In the genomic region with DNA sequence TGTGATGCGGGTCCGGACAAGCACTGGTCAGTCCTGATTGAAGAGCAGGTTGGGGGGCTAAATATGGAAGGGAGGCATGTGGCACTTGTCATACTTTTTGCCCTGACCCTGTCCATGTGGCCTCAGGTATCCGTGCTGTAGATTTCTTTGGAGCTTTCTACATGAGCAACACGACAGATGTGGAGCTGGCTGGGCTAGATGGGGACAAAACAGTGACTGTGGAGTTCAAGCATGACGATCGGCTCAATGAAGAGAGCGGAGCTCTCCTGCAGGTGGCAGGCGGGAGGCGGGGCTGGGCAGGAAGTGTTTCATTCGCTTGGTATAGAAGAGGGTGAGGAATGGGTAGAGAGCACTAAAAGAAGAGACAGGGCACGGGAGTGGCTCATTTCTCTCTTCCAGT, we compare ENCODE assay signal across 9 cellular contexts. TPM values are rescaled to one million over a fixed set of nuclear protein-coding genes. Genes with fewer than 3 reads are reported as not detected.
DNase-seq lines count a peak whose midpoint lies in the region; ATAC-seq and TF ChIP-seq lines count a peak whose summit lies in the region.
"Had no signal": no experiment of that assay in that cellular context is flagged by ENCODE, and none has a peak within 500 bp of the region (broad histone marks: within the 10 kb centered on the region; RNA-seq: fewer than 3 reads in every experiment).

No MANE protein-coding gene starts in this region.

- H3K27me3 ChIP-seq in DOHH2 (ENCODE audit: control insufficient read depth, low read length) (no peaks in the 10 kb centered on the region), MG63 (no peaks in the 10 kb centered on the region), gastrocnemius medialis (no peaks in the 10 kb centered on the region)

- no peaks in the 10 kb centered on the region for H3K27me3 Mint-ChIP-seq in T-cell

- peak; percentile 48 to 79 (median 68) for DNase-seq in T-cell
- DNase-seq in activated gamma-delta T cell treated with Interleukin-2 at 50 U/mL for 16 hours = peak; percentile 57
- peak; percentile 53 for DNase-seq in sciatic nerve (ENCODE audit: low spot score)
- no peak for DNase-seq in MG63
- no peak for DNase-seq in NCI-H69 (lab: John Stamatoyannopoulos, UW)
- DNase-seq in gastrocnemius medialis = no peak

- ATAC-seq in T-cell (replicated peaks in 1 of 4) (peak; percentile 41 to 44 (median 43)), sciatic nerve (no peak), GM21717 (IDR thresholded peaks at IDR 0.05; ENCODE audit: unreplicated experiment) (no peak), gastrocnemius medialis (no peak)

- H3K4me3 Mint-ChIP-seq in T-cell = peak overlapping the region in 1 of 3 donors; percentile 1

- peaks cover 50% of the 10 kb centered on the region for H3K36me3 Mint-ChIP-seq in T-cell

- TF ChIP-seq CTCF in DOHH2 (IDR thresholded peaks at IDR 0.05; ENCODE audit: low read depth, low read length, poor library complexity, severe bottlenecking) (peak; percentile 56), gastrocnemius medialis (IDR thresholded peaks at IDR 0.05 in 4 of 5, conservative IDR thresholded peaks at IDR 0.05 in 1 of 5) (no peak)

- POLR2A ChIA-PET in T-cell (lab: Charles Lee) = interaction anchor here (0.9 to 1.3 kb wide), 4 partner anchors 10 to 40 kb away, joined by 3 to 5 read pairs (median 4); no protein-coding TSS in a partner anchor

- H3F3A ChIP-seq in DOHH2 (ENCODE audit: control insufficient read depth, insufficient read depth) = peaks cover 12% of the 10 kb centered on the region

- H3K27ac Mint-ChIP-seq in T-cell = peak overlapping the region; percentile 70 to 75

- H3K36me3 ChIP-seq in DOHH2 (ENCODE audit: control insufficient read depth, low read length) = peaks cover 82% of the 10 kb centered on the region
- H3K36me3 ChIP-seq in MG63 = peaks cover 78% of the 10 kb centered on the region
- peaks cover 0 to 74% of the 10 kb centered on the region in 2 donors for H3K36me3 ChIP-seq in gastrocnemius medialis

- TF ChIP-seq POLR2A in gastrocnemius medialis (IDR thresholded peaks at IDR 0.05) = no peak

- CTCF ChIA-PET in T-cell (lab: Charles Lee) = interaction anchor here (0.5 to 1.6 kb wide), 11 partner anchors 10 to 423 kb away, joined by 3 to 7 read pairs (median 4); a partner anchor contains a TSS

- no peaks in the 10 kb centered on the region for H3K9me2 ChIP-seq in DOHH2 (replicated peaks; ENCODE audit: control insufficient read depth, low read length)

- intact Hi-C loops in sciatic nerve (cut with DNase I) = no loop called here
- intact Hi-C loops in gastrocnemius medialis (cut with DNase I; ENCODE audit: low total_unique reads) = no loop called here

- no peaks in the 10 kb centered on the region for H3K9me3 Mint-ChIP-seq in T-cell

- no peaks in the 10 kb centered on the region for H4K20me1 ChIP-seq in DOHH2 (ENCODE audit: control insufficient read depth, insufficient read depth, low read depth, low read length)

- H3K4me1 Mint-ChIP-seq in T-cell = peaks cover 29 to 46% (median 39%) of the 10 kb centered on the region in 3 donors

- peaks cover 31% of the 10 kb centered on the region for H3K4me1 ChIP-seq in DOHH2 (ENCODE audit: control insufficient read depth, low read length)
- H3K4me1 ChIP-seq in gastrocnemius medialis = peaks cover 13 to 16% of the 10 kb centered on the region in 2 donors

- in situ Hi-C loops in gastrocnemius medialis (cut with MboI; ENCODE audit: low sequenced_read_pairs in 4 of 4) = loop anchor here in 1 of 4 donors (25.0 kb wide), 1 partner anchor 232 kb away; no protein-coding TSS in a partner anchor

- H3K9me3 ChIP-seq in DOHH2 (ENCODE audit: control insufficient read depth, insufficient read depth, low read length) (no peaks in the 10 kb centered on the region), MG63 (no peaks in the 10 kb centered on the region), gastrocnemius medialis (no peaks in the 10 kb centered on the region)

- H3K79me2 ChIP-seq in DOHH2 (ENCODE audit: control insufficient read depth, low read length) = peaks cover 17% of the 10 kb centered on the region

- H3K27ac ChIP-seq in DOHH2 (ENCODE audit: low read depth, low read length) (peak overlapping the region; percentile 22), gastrocnemius medialis (no peak overlapping the region)
- H3K27ac ChIP-seq: KMS-11 had no signal

- peak overlapping the region; percentile 43 for H3K4me2 ChIP-seq in DOHH2 (ENCODE audit: low read length)
- H3K4me2 ChIP-seq: KMS-11 had no signal

- H3K4me3 ChIP-seq in DOHH2 (ENCODE audit: low read length) (peak overlapping the region; percentile 19; the same call in 1 of the 2 replicates), MG63 (no peak overlapping the region), gastrocnemius medialis (no peak overlapping the region)

RNA-seq across cellular contexts. Expression of a gene that starts 13.0 kb away (rescaled TPM):
- total RNA-seq in T-cell = 10 to 100 TPM in 3 of 5 donors, 1 to 10 TPM in 2; 6.3 to 17.5 (median 14.2) TPM
- total RNA-seq in sciatic nerve = 13.2 TPM
- total RNA-seq in MG63 (2014; rRNA removed; shearing (Covaris generic); ENCODE audit: low replicate concordance) = 58.5 and 93.9 TPM in 2 replicates
- 10 to 100 TPM; 25.3 to 41.8 (median 32.7) TPM for total RNA-seq in gastrocnemius medialis

RNA-seq across cellular contexts. Expression of a gene that starts 16.5 kb away (rescaled TPM):
- total RNA-seq in T-cell (100 to 1,000 TPM in 2 of 5 donors, 10 to 100 TPM in 3; 69.0 to 106 (median 90.8) TPM), sciatic nerve (99.1 TPM), gastrocnemius medialis (10 to 100 TPM; 52.6 to 81.4 (median 78.9) TPM)
- 12.3 and 24.1 TPM in 2 replicates for total RNA-seq in MG63 (2014; rRNA removed; shearing (Covaris generic); ENCODE audit: low replicate concordance)

RNA-seq across cellular contexts. Expression of a gene that starts 24.7 kb away (rescaled TPM):
- 100 to 1,000 TPM in 1 of 5 donors, 10 to 100 TPM in 4; 77.7 to 107 (median 92.2) TPM for total RNA-seq in T-cell
- 53.6 TPM for total RNA-seq in sciatic nerve
- total RNA-seq in MG63 (2014; rRNA removed; shearing (Covaris generic); ENCODE audit: low replicate concordance) = 58.8 and 74.6 TPM in 2 replicates
- 10 to 100 TPM; 43.6 to 90.5 (median 69.6) TPM for total RNA-seq in gastrocnemius medialis

RNA-seq across cellular contexts. Expression of a gene that starts 42.5 kb away (rescaled TPM):
- total RNA-seq in T-cell = 100 to 1,000 TPM in 4 of 5 donors, 10 to 100 TPM in 1; 96.1 to 119 (median 110) TPM
- total RNA-seq in sciatic nerve = 32.9 TPM
- 1.8 and 4.2 TPM in 2 replicates for total RNA-seq in MG63 (2014; rRNA removed; shearing (Covaris generic); ENCODE audit: low replicate concordance)
- total RNA-seq in gastrocnemius medialis = 10 to 100 TPM in 1 of 4 donors, 1 to 10 TPM in 3; 7.8 to 21.7 (median 9.2) TPM

Comparison
In these comparisons a context has a peak if more than half of its experiments do, and no peak if none do; other contexts are left out.
1. ATAC-seq: peak in T-cell (4 of 4); none in sciatic nerve (single experiment), GM21717 (single experiment) and gastrocnemius medialis (0 of 2).
2. DNase-seq: peak in T-cell (34 of 34), activated gamma-delta T cell treated with Interleukin-2 at 50 U/mL for 16 hours (single experiment) and sciatic nerve (single experiment); none in MG63 (single experiment), NCI-H69 (single experiment) and gastrocnemius medialis (0 of 2).